ENCODE assay signal across 8 cellular contexts in genomic region chr15:75450307-75451201, GRCh38. TPM values are rescaled to one million over a fixed set of nuclear protein-coding genes. Genes with fewer than 3 reads are reported as not detected.
DNase-seq lines count a peak whose midpoint lies in the region; ATAC-seq and TF ChIP-seq lines count a peak whose summit lies in the region.

No MANE protein-coding gene starts in this region.

- peak overlapping the region; percentile 98 for H3K27ac ChIP-seq in 22Rv1

- ATAC-seq in GM18873 (IDR thresholded peaks at IDR 0.05; ENCODE audit: low FRiP score, unreplicated experiment) (peak; percentile 14), HG03342 (IDR thresholded peaks at IDR 0.05; ENCODE audit: unreplicated experiment) (peak; percentile 22)

- TF ChIP-seq CTCF in 22Rv1 (IDR thresholded peaks at IDR 0.05), result no peak

- DNase-seq in NCI-H510A (lab: John Stamatoyannopoulos, UW), result peak; percentile 87
- peak; percentile 91 for DNase-seq in activated CD4-positive, alpha-beta T cell treated with anti-CD3 and anti-CD28 coated beads for 1 hour
- DNase-seq in cerebellum (ENCODE audit: low spot score), result peak; percentile 82
- DNase-seq in kidney glomerular epithelial cell (lab: John Stamatoyannopoulos, UW), result peak; percentile 91
- DNase-seq in stimulated activated CD4-positive, alpha-beta T cell treated with anti-CD3 and anti-CD28 coated beads, Interleukin-15, amount 100 ng/mL, for 1 hour (ENCODE audit: low read depth in 1 of 2, low spot score in 1 of 2), result peak; percentile 93 to 94

RNA-seq across cellular contexts. Expression of gene SIN3A, which starts 0.9 kb away (rescaled TPM):
- 46.0 TPM for total RNA-seq in cerebellum

Comparison
In these comparisons a context has a peak if more than half of its experiments do, and no peak if none do; other contexts are left out.
1. Peak in every context shown above with its lines: DNase-seq, ATAC-seq and H3K27ac ChIP-seq.